In genomic region chr10:71084061-71084817, GRCh38 we compare ENCODE assay signal across 16 cellular contexts.
DNase-seq lines count a peak whose midpoint lies in the region; ATAC-seq and TF ChIP-seq lines count a peak whose summit lies in the region.
"Had no signal": no experiment of that assay in that cellular context is flagged by ENCODE, and none has a peak within 500 bp of the region (broad histone marks: within the 10 kb centered on the region; RNA-seq: fewer than 3 reads in every experiment).

No MANE protein-coding gene starts in this region.

- H3K9me3 Mint-ChIP-seq in natural killer cell (no peaks in the 10 kb centered on the region), osteocyte (ENCODE audit: unreplicated experiment) (no peaks in the 10 kb centered on the region)
- no peaks in the 10 kb centered on the region for H3K9me3 Mint-ChIP-seq in natural killer cell treated with Interleukin-12 subunit alpha and Interleukin-12 subunit beta and Interleukin-15 and Interleukin-18, amount 100 ng/mL, for 72 hours

- H3K4me1 Mint-ChIP-seq in natural killer cell = no peaks in the 10 kb centered on the region
- H3K4me1 Mint-ChIP-seq in natural killer cell treated with Interleukin-12 subunit alpha and Interleukin-12 subunit beta and Interleukin-15 and Interleukin-18, amount 100 ng/mL, for 72 hours (ENCODE audit: low read depth in 2 of 2) = no peaks in the 10 kb centered on the region
- no peaks in the 10 kb centered on the region for H3K4me1 Mint-ChIP-seq in osteocyte (ENCODE audit: unreplicated experiment)

- H3K27me3 Mint-ChIP-seq in natural killer cell (ENCODE audit: low read depth in 2 of 2) (no peaks in the 10 kb centered on the region), osteocyte (ENCODE audit: unreplicated experiment) (peaks cover 15% of the 10 kb centered on the region)
- peaks cover 0 to 5% of the 10 kb centered on the region in 2 donors for H3K27me3 Mint-ChIP-seq in natural killer cell treated with Interleukin-12 subunit alpha and Interleukin-12 subunit beta and Interleukin-15 and Interleukin-18, amount 100 ng/mL, for 72 hours

- H3K27ac Mint-ChIP-seq in natural killer cell = no peak overlapping the region
- H3K27ac Mint-ChIP-seq in natural killer cell treated with Interleukin-12 subunit alpha and Interleukin-12 subunit beta and Interleukin-15 and Interleukin-18, amount 100 ng/mL, for 72 hours = no peak overlapping the region
- H3K27ac Mint-ChIP-seq in osteocyte (ENCODE audit: unreplicated experiment) = no peak overlapping the region

- H3K36me3 Mint-ChIP-seq in natural killer cell (no peaks in the 10 kb centered on the region), osteocyte (ENCODE audit: unreplicated experiment) (no peaks in the 10 kb centered on the region)
- no peaks in the 10 kb centered on the region for H3K36me3 Mint-ChIP-seq in natural killer cell treated with Interleukin-12 subunit alpha and Interleukin-12 subunit beta and Interleukin-15 and Interleukin-18, amount 100 ng/mL, for 72 hours

- intact Hi-C loops in natural killer cell (cut with micrococcal nuclease) = no loop called here

- ATAC-seq in natural killer cell = no peak
- ATAC-seq in natural killer cell treated with Interleukin-12 subunit alpha and Interleukin-12 subunit beta and Interleukin-15 and Interleukin-18, amount 100 ng/mL, for 72 hours = no peak

- DNase-seq in natural killer cell (peak; percentile 10), osteocyte (ENCODE audit: extremely low spot score, unreplicated experiment) (peak; percentile 80), AML-193 (lab: John Stamatoyannopoulos, UW) (no peak), NCI-H1092 (lab: John Stamatoyannopoulos, UW) (no peak), SKM-1 treated with dmso at 0.1 percent for 144 hours (lab: John Stamatoyannopoulos, UW; ENCODE audit: unreplicated experiment) (no peak)
- DNase-seq in natural killer cell treated with Interleukin-12 subunit alpha and Interleukin-12 subunit beta and Interleukin-15 and Interleukin-18, amount 100 ng/mL, for 72 hours (ENCODE audit: low spot score) = no peak
- DNase-seq in activated CD8-positive, alpha-beta memory T cell treated with anti-CD3 and anti-CD28 coated beads, Interleukin-2, amount 50 U/mL, for 4 hours = peak; percentile 6
- DNase-seq: effector CD4-positive, alpha-beta T cell; GDM1; hippocampal formation; kidney glomerular epithelial cell; NCI-H1694; NCI-H510A; nucleus accumbens; stimulated activated CD4-positive, alpha-beta T cell treated with anti-CD3 and anti-CD28 coated beads, Interleukin-2, amount 100 ng/mL, for 48 hours; substantia nigra had no signal

- no peak overlapping the region for H3K4me3 Mint-ChIP-seq in natural killer cell
- H3K4me3 Mint-ChIP-seq in natural killer cell treated with Interleukin-12 subunit alpha and Interleukin-12 subunit beta and Interleukin-15 and Interleukin-18, amount 100 ng/mL, for 72 hours = no peak overlapping the region
- H3K4me3 Mint-ChIP-seq in osteocyte (ENCODE audit: unreplicated experiment) = no peak overlapping the region

- TF ChIP-seq CTCF in natural killer cell (IDR thresholded peaks at IDR 0.05) (no peak), osteocyte (IDR thresholded peaks at IDR 0.05) (no peak)

Comparison
In these comparisons a context has a peak if more than half of its experiments do, and no peak if none do; other contexts are left out.
1. DNase-seq: peak in natural killer cell (single experiment), activated CD8-positive, alpha-beta memory T cell treated with anti-CD3 and anti-CD28 coated beads, Interleukin-2, amount 50 U/mL, for 4 hours (single experiment) and osteocyte (single experiment); none in natural killer cell treated with Interleukin-12 subunit alpha and Interleukin-12 subunit beta and Interleukin-15 and Interleukin-18, amount 100 ng/mL, for 72 hours (single experiment), AML-193 (0 of 2), NCI-H1092 (single experiment) and SKM-1 treated with dmso at 0.1 percent for 144 hours (single experiment).